In genomic region chr6:33609444-33610034, GRCh38 we compare ENCODE assay signal across 1 cellular context.
A peak's percentile ranks its signal among the peaks of the same experiment; 100 is the strongest.
TF ChIP-seq lines count a peak whose summit lies in the region.

No MANE protein-coding gene starts in this region.

TF ChIP-seq in SK-N-SH, 30 proteins besides CTCF, POLR2A, EP300 and RAD21 (continued from another document):
- TF ChIP-seq, protein P1, sequence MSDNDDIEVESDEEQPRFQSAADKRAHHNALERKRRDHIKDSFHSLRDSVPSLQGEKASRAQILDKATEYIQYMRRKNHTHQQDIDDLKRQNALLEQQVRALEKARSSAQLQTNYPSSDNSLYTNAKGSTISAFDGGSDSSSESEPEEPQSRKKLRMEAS (IDR thresholded peaks at IDR 0.05; ENCODE audit: low read depth) = peak; percentile 67
- TF ChIP-seq SIN3A (IDR thresholded peaks at IDR 0.05; ENCODE audit: borderline replicate concordance, low read depth, low read length) = no peak
- TF ChIP-seq FOSL2 (IDR thresholded peaks at IDR 0.05; ENCODE audit: borderline replicate concordance, low read depth) = peak; percentile 31; the same call in 1 of the 2 replicates
- no peak for TF ChIP-seq GATA2 (CRISPR knock-in tag; IDR thresholded peaks at IDR 0.05)
- TF ChIP-seq RFX5 (IDR thresholded peaks at IDR 0.05; ENCODE audit: low read length) = no peak
- TF ChIP-seq YY1 (IDR thresholded peaks at IDR 0.05; ENCODE audit: low read depth) = no peak
- no peak for TF ChIP-seq ELF1 (IDR thresholded peaks at IDR 0.05)
- TF ChIP-seq NFIC (IDR thresholded peaks at IDR 0.05; ENCODE audit: borderline replicate concordance) = no peak; the same call in 1 of the 2 replicates
